ENCODE assay signal across 19 cellular contexts in the genomic region with DNA sequence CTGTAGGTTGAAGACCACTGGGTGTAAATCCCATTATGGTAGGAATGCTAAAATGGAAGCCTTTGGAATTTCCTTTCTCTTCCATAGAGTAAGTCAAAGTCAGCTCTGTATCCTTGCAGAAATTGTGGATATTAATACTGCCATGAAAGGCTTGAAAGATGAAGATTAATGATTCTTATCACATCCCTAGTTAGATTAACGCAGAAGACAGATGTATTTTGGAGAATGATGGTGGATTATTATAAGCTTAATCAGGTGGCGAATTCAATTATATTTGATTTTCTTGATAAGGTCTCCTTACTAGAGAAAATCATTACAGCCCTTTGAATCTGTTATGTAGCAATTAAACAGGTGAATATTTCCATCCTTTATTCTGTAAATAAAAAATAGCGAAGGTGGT.
"Had no signal": no experiment of that assay in that cellular context is flagged by ENCODE, and none has a peak within 500 bp of the region (broad histone marks: within the 10 kb centered on the region; RNA-seq: fewer than 3 reads in every experiment).

No MANE protein-coding gene starts in this region.

- DNase-seq: KBM-7, MV-4-11, NCI-H1048, NCI-H1105, NCI-H1417, NCI-H146, NCI-H1694 treated with DMSO at 0.1 percent for 48 hours, NCI-H1930, NCI-H2081, NCI-H2171 treated with DMSO at 0.1 percent for 48 hours, NCI-H345, NCI-H446 treated with DMSO at 0.1 percent for 48 hours, NCI-H510A treated with DMSO at 0.1 percent for 48 hours, NCI-H526, SHP77, SW 1271, T-cell had no signal

- ATAC-seq: Panc1, T-cell had no signal

- H3K27ac ChIP-seq: RWPE1 had no signal
